In genomic region chr19:51063664-51064063, GRCh38 we compare ENCODE assay signal across 20 cellular contexts. TPM values are rescaled to one million over a fixed set of nuclear protein-coding genes. Genes with fewer than 3 reads are reported as not detected.
"Had no signal": no experiment of that assay in that cellular context is flagged by ENCODE, and none has a peak within 500 bp of the region (broad histone marks: within the 10 kb centered on the region; RNA-seq: fewer than 3 reads in every experiment).

No MANE protein-coding gene starts in this region.

- H3K4me3 Mint-ChIP-seq: stimulated activated naive B cell treated with anti-CD40 and anti-IgM and Interleukin-4, amounts not matched to agents 10 μg/mL and 1 μg/mL and 100 μg/mL, for 72 hours had no signal

- ATAC-seq: gastrocnemius medialis; heart left ventricle; left lung; stimulated activated naive B cell treated with anti-CD40 and anti-IgM and Interleukin-4, amounts not matched to agents 10 μg/mL and 1 μg/mL and 100 μg/mL, for 72 hours had no signal

- H3K27ac ChIP-seq: dorsolateral prefrontal cortex, gastrocnemius medialis, heart left ventricle, left lung, neutrophil, spleen, tibial nerve, WERI-Rb-1 had no signal

- H3K4me1 Mint-ChIP-seq: brain had no signal

- H3K4me1 ChIP-seq: gastrocnemius medialis, left lung had no signal

- H3K4me3 ChIP-seq: dorsolateral prefrontal cortex, gastrocnemius medialis, left lung, spleen, tibial nerve had no signal

- DNase-seq: activated CD4-positive, alpha-beta T cell treated with anti-CD3 and anti-CD28 coated beads, Interleukin-2, amount 50 U/mL, for 48 hours; activated T-cell treated with anti-CD3 and anti-CD28 coated beads for 4 hours; caudate nucleus; dorsolateral prefrontal cortex; erythroblast; gastrocnemius medialis; heart left ventricle; left lung; spleen; stimulated activated CD4-positive, alpha-beta T cell treated with anti-CD3 and anti-CD28 coated beads, Interleukin-4, amount 100 ng/mL, for 4 hours; stimulated activated naive B cell treated with anti-CD40 and anti-IgM and Interleukin-4, amounts not matched to agents 10 μg/mL and 1 μg/mL and 100 μg/mL, for 72 hours; WERI-Rb-1 had no signal

- H3K27ac Mint-ChIP-seq: brain; stimulated activated naive B cell treated with anti-CD40 and anti-IgM and Interleukin-4, amounts not matched to agents 10 μg/mL and 1 μg/mL and 100 μg/mL, for 72 hours had no signal

- H3K36me3 Mint-ChIP-seq: brain had no signal

- H3K36me3 ChIP-seq: gastrocnemius medialis, heart left ventricle, left lung, neutrophil, spleen, tibial nerve, WERI-Rb-1 had no signal

- H3K9me3 ChIP-seq: gastrocnemius medialis, heart left ventricle, left lung, neutrophil, spleen, tibial nerve had no signal

RNA-seq across cellular contexts. Expression of gene KLK13, which starts 1.2 kb away (rescaled TPM):
- total RNA-seq: gastrocnemius medialis; lung microvascular endothelial cell; myocyte; renal cortical epithelial cell; spleen; T-helper 2 cell treated with Interferon-gamma antibody and Interleukin-4, amounts not matched to agents 100 ng/mL and 5 ng/mL, for 36 hours had no signal

RNA-seq across cellular contexts. Expression of gene KLK14, which starts 19.0 kb away (rescaled TPM):
- total RNA-seq: gastrocnemius medialis, kidney epithelial cell, lung microvascular endothelial cell, myocyte, renal cortical epithelial cell, tibial nerve had no signal

RNA-seq across cellular contexts. Expression of gene KLK12, which starts 28.9 kb away (rescaled TPM):
- total RNA-seq: dorsolateral prefrontal cortex; gastrocnemius medialis; heart left ventricle; kidney epithelial cell; lung microvascular endothelial cell; myocyte; renal cortical epithelial cell; spleen; T-helper 2 cell treated with Interferon-gamma antibody and Interleukin-4, amounts not matched to agents 100 ng/mL and 5 ng/mL, for 36 hours; tibial nerve had no signal

RNA-seq across cellular contexts. Expression of gene KLK11, which starts 37.2 kb away (rescaled TPM):
- total RNA-seq: dorsolateral prefrontal cortex; gastrocnemius medialis; kidney epithelial cell; lung microvascular endothelial cell; myocyte; renal cortical epithelial cell; spleen; T-helper 2 cell treated with Interferon-gamma antibody and Interleukin-4, amounts not matched to agents 100 ng/mL and 5 ng/mL, for 36 hours had no signal

RNA-seq across cellular contexts. Expression of gene KLK10, which starts 44.2 kb away (rescaled TPM):
- total RNA-seq: lung microvascular endothelial cell; myocyte; spleen; T-helper 2 cell treated with Interferon-gamma antibody and Interleukin-4, amounts not matched to agents 100 ng/mL and 5 ng/mL, for 36 hours had no signal
